Comparison of ENCODE assay signal across 25 cellular contexts in genomic region chrY:7444141-7444540, GRCh38.
"Had no signal": no experiment of that assay in that cellular context is flagged by ENCODE, and none has a peak within 500 bp of the region (broad histone marks: within the 10 kb centered on the region; RNA-seq: fewer than 3 reads in every experiment).

No MANE protein-coding gene starts in this region.

- H3K4me1 Mint-ChIP-seq: endodermal cell had no signal

- H3K9me3 ChIP-seq: esophagus muscularis mucosa, esophagus squamous epithelium, gastrocnemius medialis, gastroesophageal sphincter, heart left ventricle, heart right ventricle had no signal

- DNase-seq: cortex of kidney; dermis blood vessel endothelial cell; dorsolateral prefrontal cortex; effector CD4-positive, alpha-beta T cell; effector CD8-positive, alpha-beta T cell; effector memory CD4-positive, alpha-beta T cell; effector memory CD8-positive, alpha-beta T cell; endodermal cell; erythroblast; esophagus squamous epithelium; foreskin keratinocyte; foreskin melanocyte; gastrocnemius medialis; glutamatergic neuron; head of caudate nucleus; heart left ventricle; heart right ventricle; hippocampal formation had no signal

- H3K27ac ChIP-seq: coronary artery, dorsolateral prefrontal cortex, epithelial cell of prostate, esophagus muscularis mucosa, esophagus squamous epithelium, foreskin keratinocyte, gastrocnemius medialis, gastroesophageal sphincter, heart left ventricle, heart right ventricle, hepatocyte had no signal

- H3K27ac Mint-ChIP-seq: dendritic cell treated with granulocyte-macrophage colony-stimulating factor and Interleukin-4, amounts not matched to agents 40 ng/mL and 50 ng/mL, for 4 days; effector memory CD8-positive, alpha-beta T cell; endodermal cell had no signal

- H3K4me1 ChIP-seq: gastrocnemius medialis, gastroesophageal sphincter, heart left ventricle, heart right ventricle had no signal

- H3K27me3 ChIP-seq: dorsolateral prefrontal cortex, esophagus muscularis mucosa, esophagus squamous epithelium, foreskin keratinocyte, gastrocnemius medialis, gastroesophageal sphincter, heart left ventricle, heart right ventricle, hepatocyte had no signal

- H3K4me3 ChIP-seq: coronary artery, dorsolateral prefrontal cortex, esophagus muscularis mucosa, esophagus squamous epithelium, gastrocnemius medialis, gastroesophageal sphincter, heart left ventricle, heart right ventricle, hepatocyte had no signal

- H3K9me3 Mint-ChIP-seq: endodermal cell had no signal

- H3K36me3 ChIP-seq: esophagus muscularis mucosa, esophagus squamous epithelium, gastrocnemius medialis, gastroesophageal sphincter, heart left ventricle, heart right ventricle had no signal

- H3K4me3 Mint-ChIP-seq: dendritic cell treated with granulocyte-macrophage colony-stimulating factor and Interleukin-4, amounts not matched to agents 40 ng/mL and 50 ng/mL, for 4 days; effector memory CD8-positive, alpha-beta T cell; endodermal cell had no signal

- ATAC-seq: effector memory CD8-positive, alpha-beta T cell; esophagus mucosa; foreskin keratinocyte; gastrocnemius medialis; gastroesophageal sphincter; heart left ventricle; heart right ventricle had no signal
